Comparison of ENCODE assay signal across 1 cellular context in the genomic region with DNA sequence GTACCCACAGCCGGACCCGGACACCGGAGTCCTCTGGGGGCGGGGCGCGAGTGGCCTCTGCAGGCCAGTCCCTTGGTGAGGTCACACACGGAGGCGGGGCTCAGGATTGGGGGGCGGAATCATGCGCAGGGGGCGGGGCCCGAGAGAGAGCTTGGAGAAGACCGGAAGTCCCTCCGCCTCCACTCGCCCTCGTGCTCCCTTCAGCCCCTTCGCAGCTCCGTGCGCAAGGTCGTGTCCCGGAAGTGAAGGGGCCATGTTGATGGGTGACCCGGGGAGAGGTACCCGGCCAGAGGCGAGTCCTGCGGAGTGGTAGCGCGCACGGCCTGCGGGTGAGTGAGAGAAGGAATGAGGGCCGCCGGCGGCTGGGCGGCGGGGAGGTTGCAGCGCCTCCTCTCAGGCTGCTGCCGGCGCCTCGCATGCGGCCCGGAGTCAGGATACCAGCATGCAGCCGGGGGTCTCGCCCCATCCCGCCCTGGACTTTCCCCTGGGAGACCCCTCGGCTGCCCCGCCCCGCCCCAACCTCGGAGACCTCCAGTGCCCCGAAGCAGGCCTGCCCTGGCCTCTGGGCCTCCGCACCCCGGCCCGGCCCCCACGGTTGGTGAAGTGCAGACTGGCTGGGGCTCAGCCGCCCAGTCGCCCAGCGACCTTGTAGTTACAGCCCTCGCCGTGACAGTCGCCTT.
TF ChIP-seq lines count a peak whose summit lies in the region.

A gene (plus strand): TSS at position 182 of the 680 bp plus-strand sequence. CDS start 9,005 bp downstream, outside the sequence.

TF ChIP-seq in HepG2, 621 proteins besides CTCF, POLR2A, EP300 and RAD21 (continued from another document and continues in another):
- TF ChIP-seq ZNF264 (CRISPR knock-in tag; IDR thresholded peaks at IDR 0.05) (no peak), WIZ (CRISPR knock-in tag; IDR thresholded peaks at IDR 0.05) (peak; percentile 92), PPARG (CRISPR knock-in tag; conservative IDR thresholded peaks at IDR 0.05) (no peak; the same call in 1 of the 2 replicates), ZNF674 (CRISPR knock-in tag; IDR thresholded peaks at IDR 0.05; ENCODE audit: low read depth) (no peak), ZBTB8A (CRISPR knock-in tag; IDR thresholded peaks at IDR 0.05; ENCODE audit: borderline replicate concordance, low read depth) (peak; percentile 36; the same call in 1 of the 2 replicates), POGZ (CRISPR knock-in tag; IDR thresholded peaks at IDR 0.05) (peak; percentile 51; the same call in 1 of the 2 replicates), XRCC5 (optimal IDR thresholded peaks at IDR 0.05; ENCODE audit: low read length) (no peak), PHF5A (CRISPR knock-in tag; IDR thresholded peaks at IDR 0.05; ENCODE audit: low read depth, unreplicated experiment) (no peak), RXRA (CRISPR knock-in tag; IDR thresholded peaks at IDR 0.05) (peak; percentile 84), TEAD3 (CRISPR knock-in tag; optimal IDR thresholded peaks at IDR 0.05; ENCODE audit: borderline replicate concordance) (peak; percentile 58), JUND (CRISPR knock-in tag; IDR thresholded peaks at IDR 0.05) (no peak), ZSCAN12 (CRISPR knock-in tag; IDR thresholded peaks at IDR 0.05) (no peak), SMYD3 (CRISPR knock-in tag; IDR thresholded peaks at IDR 0.05) (no peak), NR1H2 (CRISPR knock-in tag; IDR thresholded peaks at IDR 0.05; ENCODE audit: borderline replicate concordance, low read depth) (no peak), BRCA1 (CRISPR knock-in tag; IDR thresholded peaks at IDR 0.05) (0 out of 2 replicates have a peak, but pooled peaks have one; percentile 48), ZNF781 (CRISPR knock-in tag; IDR thresholded peaks at IDR 0.05; ENCODE audit: borderline replicate concordance, not compliant biosample characterization) (no peak), ZNF607 (CRISPR knock-in tag; IDR thresholded peaks at IDR 0.05; ENCODE audit: borderline replicate concordance) (peak; percentile 88), ZNF737 (CRISPR knock-in tag; IDR thresholded peaks at IDR 0.05; ENCODE audit: borderline replicate concordance) (no peak), JUN (CRISPR knock-in tag; IDR thresholded peaks at IDR 0.05) (no peak)
- TF ChIP-seq, protein P1, sequence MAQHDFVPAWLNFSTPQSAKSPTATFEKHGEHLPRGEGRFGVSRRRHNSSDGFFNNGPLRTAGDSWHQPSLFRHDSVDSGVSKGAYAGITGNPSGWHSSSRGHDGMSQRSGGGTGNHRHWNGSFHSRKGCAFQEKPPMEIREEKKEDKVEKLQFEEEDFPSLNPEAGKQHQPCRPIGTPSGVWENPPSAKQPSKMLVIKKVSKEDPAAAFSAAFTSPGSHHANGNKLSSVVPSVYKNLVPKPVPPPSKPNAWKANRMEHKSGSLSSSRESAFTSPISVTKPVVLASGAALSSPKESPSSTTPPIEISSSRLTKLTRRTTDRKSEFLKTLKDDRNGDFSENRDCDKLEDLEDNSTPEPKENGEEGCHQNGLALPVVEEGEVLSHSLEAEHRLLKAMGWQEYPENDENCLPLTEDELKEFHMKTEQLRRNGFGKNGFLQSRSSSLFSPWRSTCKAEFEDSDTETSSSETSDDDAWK (CRISPR knock-in tag; IDR thresholded peaks at IDR 0.05): no peak
- TF ChIP-seq, protein P2, sequence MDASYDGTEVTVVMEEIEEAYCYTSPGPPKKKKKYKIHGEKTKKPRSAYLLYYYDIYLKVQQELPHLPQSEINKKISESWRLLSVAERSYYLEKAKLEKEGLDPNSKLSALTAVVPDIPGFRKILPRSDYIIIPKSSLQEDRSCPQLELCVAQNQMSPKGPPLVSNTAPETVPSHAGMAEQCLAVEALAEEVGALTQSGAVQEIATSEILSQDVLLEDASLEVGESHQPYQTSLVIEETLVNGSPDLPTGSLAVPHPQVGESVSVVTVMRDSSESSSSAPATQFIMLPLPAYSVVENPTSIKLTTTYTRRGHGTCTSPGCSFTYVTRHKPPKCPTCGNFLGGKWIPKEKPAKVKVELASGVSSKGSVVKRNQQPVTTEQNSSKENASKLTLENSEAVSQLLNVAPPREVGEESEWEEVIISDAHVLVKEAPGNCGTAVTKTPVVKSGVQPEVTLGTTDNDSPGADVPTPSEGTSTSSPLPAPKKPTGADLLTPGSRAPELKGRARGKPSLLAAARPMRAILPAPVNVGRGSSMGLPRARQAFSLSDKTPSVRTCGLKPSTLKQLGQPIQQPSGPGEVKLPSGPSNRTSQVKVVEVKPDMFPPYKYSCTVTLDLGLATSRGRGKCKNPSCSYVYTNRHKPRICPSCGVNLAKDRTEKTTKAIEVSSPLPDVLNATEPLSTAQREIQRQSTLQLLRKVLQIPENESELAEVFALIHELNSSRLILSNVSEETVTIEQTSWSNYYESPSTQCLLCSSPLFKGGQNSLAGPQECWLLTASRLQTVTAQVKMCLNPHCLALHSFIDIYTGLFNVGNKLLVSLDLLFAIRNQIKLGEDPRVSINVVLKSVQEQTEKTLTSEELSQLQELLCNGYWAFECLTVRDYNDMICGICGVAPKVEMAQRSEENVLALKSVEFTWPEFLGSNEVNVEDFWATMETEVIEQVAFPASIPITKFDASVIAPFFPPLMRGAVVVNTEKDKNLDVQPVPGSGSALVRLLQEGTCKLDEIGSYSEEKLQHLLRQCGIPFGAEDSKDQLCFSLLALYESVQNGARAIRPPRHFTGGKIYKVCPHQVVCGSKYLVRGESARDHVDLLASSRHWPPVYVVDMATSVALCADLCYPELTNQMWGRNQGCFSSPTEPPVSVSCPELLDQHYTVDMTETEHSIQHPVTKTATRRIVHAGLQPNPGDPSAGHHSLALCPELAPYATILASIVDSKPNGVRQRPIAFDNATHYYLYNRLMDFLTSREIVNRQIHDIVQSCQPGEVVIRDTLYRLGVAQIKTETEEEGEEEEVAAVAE (CRISPR knock-in tag; IDR thresholded peaks at IDR 0.05; ENCODE audit: borderline replicate concordance): peak; percentile 89; the same call in 1 of the 2 replicates
- TF ChIP-seq, protein P3, sequence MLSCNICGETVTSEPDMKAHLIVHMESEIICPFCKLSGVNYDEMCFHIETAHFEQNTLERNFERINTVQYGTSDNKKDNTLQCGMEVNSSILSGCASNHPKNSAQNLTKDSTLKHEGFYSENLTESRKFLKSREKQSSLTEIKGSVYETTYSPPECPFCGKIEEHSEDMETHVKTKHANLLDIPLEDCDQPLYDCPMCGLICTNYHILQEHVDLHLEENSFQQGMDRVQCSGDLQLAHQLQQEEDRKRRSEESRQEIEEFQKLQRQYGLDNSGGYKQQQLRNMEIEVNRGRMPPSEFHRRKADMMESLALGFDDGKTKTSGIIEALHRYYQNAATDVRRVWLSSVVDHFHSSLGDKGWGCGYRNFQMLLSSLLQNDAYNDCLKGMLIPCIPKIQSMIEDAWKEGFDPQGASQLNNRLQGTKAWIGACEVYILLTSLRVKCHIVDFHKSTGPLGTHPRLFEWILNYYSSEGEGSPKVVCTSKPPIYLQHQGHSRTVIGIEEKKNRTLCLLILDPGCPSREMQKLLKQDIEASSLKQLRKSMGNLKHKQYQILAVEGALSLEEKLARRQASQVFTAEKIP (CRISPR knock-in tag; IDR thresholded peaks at IDR 0.05; ENCODE audit: borderline replicate concordance): no peak
- TF ChIP-seq, protein P4, sequence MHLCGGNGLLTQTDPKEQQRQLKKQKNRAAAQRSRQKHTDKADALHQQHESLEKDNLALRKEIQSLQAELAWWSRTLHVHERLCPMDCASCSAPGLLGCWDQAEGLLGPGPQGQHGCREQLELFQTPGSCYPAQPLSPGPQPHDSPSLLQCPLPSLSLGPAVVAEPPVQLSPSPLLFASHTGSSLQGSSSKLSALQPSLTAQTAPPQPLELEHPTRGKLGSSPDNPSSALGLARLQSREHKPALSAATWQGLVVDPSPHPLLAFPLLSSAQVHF (CRISPR knock-in tag; IDR thresholded peaks at IDR 0.05): no peak
- TF ChIP-seq, protein P5, sequence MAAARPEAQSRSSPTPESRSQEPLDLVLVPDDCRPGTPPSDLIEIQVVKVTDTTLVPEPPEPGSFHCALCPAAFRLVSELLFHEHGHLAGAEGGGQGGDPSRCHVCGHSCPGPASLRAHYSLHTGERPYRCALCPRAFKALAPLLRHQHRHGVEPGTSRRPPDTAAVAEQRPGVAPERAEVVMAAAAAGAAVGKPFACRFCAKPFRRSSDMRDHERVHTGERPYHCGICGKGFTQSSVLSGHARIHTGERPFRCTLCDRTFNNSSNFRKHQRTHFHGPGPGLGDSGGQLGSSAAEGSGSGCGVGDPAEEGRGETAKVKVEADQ (CRISPR knock-in tag; IDR thresholded peaks at IDR 0.05; ENCODE audit: borderline replicate concordance): no peak
- TF ChIP-seq, protein P6, sequence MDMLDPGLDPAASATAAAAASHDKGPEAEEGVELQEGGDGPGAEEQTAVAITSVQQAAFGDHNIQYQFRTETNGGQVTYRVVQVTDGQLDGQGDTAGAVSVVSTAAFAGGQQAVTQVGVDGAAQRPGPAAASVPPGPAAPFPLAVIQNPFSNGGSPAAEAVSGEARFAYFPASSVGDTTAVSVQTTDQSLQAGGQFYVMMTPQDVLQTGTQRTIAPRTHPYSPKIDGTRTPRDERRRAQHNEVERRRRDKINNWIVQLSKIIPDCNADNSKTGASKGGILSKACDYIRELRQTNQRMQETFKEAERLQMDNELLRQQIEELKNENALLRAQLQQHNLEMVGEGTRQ (IDR thresholded peaks at IDR 0.05; ENCODE audit: low read depth, low read length): no peak
- TF ChIP-seq, protein P6 (CRISPR knock-in tag; IDR thresholded peaks at IDR 0.05; ENCODE audit: borderline replicate concordance): 0 out of 2 replicates have a peak, but pooled peaks have one; percentile 42
- TF ChIP-seq, protein P7, sequence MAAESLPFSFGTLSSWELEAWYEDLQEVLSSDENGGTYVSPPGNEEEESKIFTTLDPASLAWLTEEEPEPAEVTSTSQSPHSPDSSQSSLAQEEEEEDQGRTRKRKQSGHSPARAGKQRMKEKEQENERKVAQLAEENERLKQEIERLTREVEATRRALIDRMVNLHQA (CRISPR knock-in tag; IDR thresholded peaks at IDR 0.05): no peak
- TF ChIP-seq, protein P8, sequence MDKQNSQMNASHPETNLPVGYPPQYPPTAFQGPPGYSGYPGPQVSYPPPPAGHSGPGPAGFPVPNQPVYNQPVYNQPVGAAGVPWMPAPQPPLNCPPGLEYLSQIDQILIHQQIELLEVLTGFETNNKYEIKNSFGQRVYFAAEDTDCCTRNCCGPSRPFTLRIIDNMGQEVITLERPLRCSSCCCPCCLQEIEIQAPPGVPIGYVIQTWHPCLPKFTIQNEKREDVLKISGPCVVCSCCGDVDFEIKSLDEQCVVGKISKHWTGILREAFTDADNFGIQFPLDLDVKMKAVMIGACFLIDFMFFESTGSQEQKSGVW (CRISPR knock-in tag; IDR thresholded peaks at IDR 0.05; ENCODE audit: borderline replicate concordance): no peak
- TF ChIP-seq, protein P9, sequence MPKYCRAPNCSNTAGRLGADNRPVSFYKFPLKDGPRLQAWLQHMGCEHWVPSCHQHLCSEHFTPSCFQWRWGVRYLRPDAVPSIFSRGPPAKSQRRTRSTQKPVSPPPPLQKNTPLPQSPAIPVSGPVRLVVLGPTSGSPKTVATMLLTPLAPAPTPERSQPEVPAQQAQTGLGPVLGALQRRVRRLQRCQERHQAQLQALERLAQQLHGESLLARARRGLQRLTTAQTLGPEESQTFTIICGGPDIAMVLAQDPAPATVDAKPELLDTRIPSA (CRISPR knock-in tag; IDR thresholded peaks at IDR 0.05; ENCODE audit: borderline replicate concordance): no peak; the same call in 1 of the 2 replicates
- TF ChIP-seq, protein P10, sequence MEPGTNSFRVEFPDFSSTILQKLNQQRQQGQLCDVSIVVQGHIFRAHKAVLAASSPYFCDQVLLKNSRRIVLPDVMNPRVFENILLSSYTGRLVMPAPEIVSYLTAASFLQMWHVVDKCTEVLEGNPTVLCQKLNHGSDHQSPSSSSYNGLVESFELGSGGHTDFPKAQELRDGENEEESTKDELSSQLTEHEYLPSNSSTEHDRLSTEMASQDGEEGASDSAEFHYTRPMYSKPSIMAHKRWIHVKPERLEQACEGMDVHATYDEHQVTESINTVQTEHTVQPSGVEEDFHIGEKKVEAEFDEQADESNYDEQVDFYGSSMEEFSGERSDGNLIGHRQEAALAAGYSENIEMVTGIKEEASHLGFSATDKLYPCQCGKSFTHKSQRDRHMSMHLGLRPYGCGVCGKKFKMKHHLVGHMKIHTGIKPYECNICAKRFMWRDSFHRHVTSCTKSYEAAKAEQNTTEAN (CRISPR knock-in tag; conservative IDR thresholded peaks at IDR 0.05): no peak; the same call in 1 of the 2 replicates
- TF ChIP-seq, protein P11, sequence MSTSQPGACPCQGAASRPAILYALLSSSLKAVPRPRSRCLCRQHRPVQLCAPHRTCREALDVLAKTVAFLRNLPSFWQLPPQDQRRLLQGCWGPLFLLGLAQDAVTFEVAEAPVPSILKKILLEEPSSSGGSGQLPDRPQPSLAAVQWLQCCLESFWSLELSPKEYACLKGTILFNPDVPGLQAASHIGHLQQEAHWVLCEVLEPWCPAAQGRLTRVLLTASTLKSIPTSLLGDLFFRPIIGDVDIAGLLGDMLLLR (CRISPR knock-in tag; IDR thresholded peaks at IDR 0.05): peak; percentile 80; the same call in 1 of the 2 replicates
- TF ChIP-seq, protein P12, sequence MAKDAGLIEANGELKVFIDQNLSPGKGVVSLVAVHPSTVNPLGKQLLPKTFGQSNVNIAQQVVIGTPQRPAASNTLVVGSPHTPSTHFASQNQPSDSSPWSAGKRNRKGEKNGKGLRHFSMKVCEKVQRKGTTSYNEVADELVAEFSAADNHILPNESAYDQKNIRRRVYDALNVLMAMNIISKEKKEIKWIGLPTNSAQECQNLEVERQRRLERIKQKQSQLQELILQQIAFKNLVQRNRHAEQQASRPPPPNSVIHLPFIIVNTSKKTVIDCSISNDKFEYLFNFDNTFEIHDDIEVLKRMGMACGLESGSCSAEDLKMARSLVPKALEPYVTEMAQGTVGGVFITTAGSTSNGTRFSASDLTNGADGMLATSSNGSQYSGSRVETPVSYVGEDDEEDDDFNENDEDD (CRISPR knock-in tag; IDR thresholded peaks at IDR 0.05; ENCODE audit: borderline replicate concordance): peak; percentile 87
- TF ChIP-seq, protein P13, sequence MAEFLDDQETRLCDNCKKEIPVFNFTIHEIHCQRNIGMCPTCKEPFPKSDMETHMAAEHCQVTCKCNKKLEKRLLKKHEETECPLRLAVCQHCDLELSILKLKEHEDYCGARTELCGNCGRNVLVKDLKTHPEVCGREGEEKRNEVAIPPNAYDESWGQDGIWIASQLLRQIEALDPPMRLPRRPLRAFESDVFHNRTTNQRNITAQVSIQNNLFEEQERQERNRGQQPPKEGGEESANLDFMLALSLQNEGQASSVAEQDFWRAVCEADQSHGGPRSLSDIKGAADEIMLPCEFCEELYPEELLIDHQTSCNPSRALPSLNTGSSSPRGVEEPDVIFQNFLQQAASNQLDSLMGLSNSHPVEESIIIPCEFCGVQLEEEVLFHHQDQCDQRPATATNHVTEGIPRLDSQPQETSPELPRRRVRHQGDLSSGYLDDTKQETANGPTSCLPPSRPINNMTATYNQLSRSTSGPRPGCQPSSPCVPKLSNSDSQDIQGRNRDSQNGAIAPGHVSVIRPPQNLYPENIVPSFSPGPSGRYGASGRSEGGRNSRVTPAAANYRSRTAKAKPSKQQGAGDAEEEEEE (CRISPR knock-in tag; IDR thresholded peaks at IDR 0.05; ENCODE audit: borderline replicate concordance): no peak
